In genomic region chr2:214117054-214117453, GRCh38 we compare ENCODE assay signal across 8 cellular contexts.
"Had no signal": no experiment of that assay in that cellular context is flagged by ENCODE, and none has a peak within 500 bp of the region (broad histone marks: within the 10 kb centered on the region; RNA-seq: fewer than 3 reads in every experiment).

No MANE protein-coding gene starts in this region.

- FAIRE-seq: G401.6, GM12878, GM12891, GM12892, GM18507, GM19239 had no signal

- ATAC-seq: GM12878 had no signal

- H3K4me3 ChIP-seq: GM12878 had no signal

- DNase-seq: GDM1, GF-D8 had no signal
